23 cellular contexts compared by ENCODE assay signal in the genomic region with DNA sequence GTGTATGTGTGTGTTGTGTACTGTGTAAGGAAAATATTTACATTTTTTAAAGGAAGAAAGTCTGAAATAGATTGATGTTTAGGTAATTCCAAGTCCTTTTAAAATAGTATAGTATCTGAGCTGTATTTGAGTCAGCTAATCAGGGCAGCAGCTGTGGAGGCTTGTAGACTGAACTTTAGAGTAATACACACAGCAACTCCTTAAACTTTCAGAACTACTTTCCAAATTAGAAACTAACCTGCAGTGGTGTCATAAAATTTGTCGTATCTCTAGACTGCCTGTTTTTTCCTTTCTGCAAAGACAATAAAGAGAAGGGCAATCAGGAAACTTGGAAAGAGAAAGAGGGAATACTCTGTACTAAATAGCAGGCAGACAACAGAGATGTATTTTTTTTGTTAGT.
"Had no signal": no experiment of that assay in that cellular context is flagged by ENCODE, and none has a peak within 500 bp of the region (broad histone marks: within the 10 kb centered on the region; RNA-seq: fewer than 3 reads in every experiment).

No MANE protein-coding gene starts in this region.

- H3K27ac ChIP-seq: left lung, lower lobe of right lung, ovary, right atrium auricular region, right lobe of liver, spleen, tibial nerve, uterus had no signal

- ATAC-seq: left lung; lower lobe of right lung; natural killer cell; right lobe of liver; stimulated activated memory B cell treated with anti-CD40 and anti-IgM and Interleukin-4, amounts not matched to agents 10 μg/mL and 1 μg/mL and 100 μg/mL, for 72 hours; stimulated activated naive CD8-positive, alpha-beta T cell treated with anti-CD3 and anti-CD28 coated beads, Interleukin-15, amount 100 ng/mL, for 72 hours had no signal

- H3K27me3 ChIP-seq: left lung, ovary, right atrium auricular region, right lobe of liver, spleen, tibial nerve, uterus had no signal

- H3K36me3 ChIP-seq: left lung, lower lobe of right lung, ovary, right atrium auricular region, right lobe of liver, spleen, tibial nerve, uterus had no signal

- H3K4me1 ChIP-seq: spleen, tibial nerve, uterus had no signal

- H3K9me3 ChIP-seq: lower lobe of right lung, ovary, right lobe of liver, uterus had no signal

- DNase-seq: head of caudate nucleus; hypothalamus; islet precursor cell; left lung; lower lobe of right lung; mammary epithelial cell; naive B cell; natural killer cell; ovary; right lobe of liver; small intestine; spleen; stimulated activated CD4-positive, alpha-beta T cell treated with anti-CD3 and anti-CD28 coated beads, Interleukin-1b, Interleukin-23, amount 100 ng/mL, for 48 hours; stimulated activated CD4-positive, alpha-beta T cell treated with anti-CD3 and anti-CD28 coated beads, Interleukin-2, amount 100 ng/mL, for 48 hours; stimulated activated CD4-positive, alpha-beta T cell treated with anti-CD3 and anti-CD28 coated beads, Interleukin-4, amount 100 ng/mL, for 4 hours; stimulated activated CD8-positive, alpha-beta memory T cell treated with anti-CD3 and anti-CD28 coated beads, Interleukin-4, amount 100 ng/mL, for 48 hours; stimulated activated naive CD4-positive, alpha-beta T cell treated with Interleukin-2 at 50 U/mL for 16 hours; stimulated activated naive CD8-positive, alpha-beta T cell treated with anti-CD3 and anti-CD28 coated beads, Interleukin-15, amount 100 ng/mL, for 72 hours; substantia nigra; uterus had no signal

- H3K4me3 ChIP-seq: left lung, lower lobe of right lung, ovary, right atrium auricular region, right lobe of liver, spleen, tibial nerve, uterus had no signal
